In the genomic region with DNA sequence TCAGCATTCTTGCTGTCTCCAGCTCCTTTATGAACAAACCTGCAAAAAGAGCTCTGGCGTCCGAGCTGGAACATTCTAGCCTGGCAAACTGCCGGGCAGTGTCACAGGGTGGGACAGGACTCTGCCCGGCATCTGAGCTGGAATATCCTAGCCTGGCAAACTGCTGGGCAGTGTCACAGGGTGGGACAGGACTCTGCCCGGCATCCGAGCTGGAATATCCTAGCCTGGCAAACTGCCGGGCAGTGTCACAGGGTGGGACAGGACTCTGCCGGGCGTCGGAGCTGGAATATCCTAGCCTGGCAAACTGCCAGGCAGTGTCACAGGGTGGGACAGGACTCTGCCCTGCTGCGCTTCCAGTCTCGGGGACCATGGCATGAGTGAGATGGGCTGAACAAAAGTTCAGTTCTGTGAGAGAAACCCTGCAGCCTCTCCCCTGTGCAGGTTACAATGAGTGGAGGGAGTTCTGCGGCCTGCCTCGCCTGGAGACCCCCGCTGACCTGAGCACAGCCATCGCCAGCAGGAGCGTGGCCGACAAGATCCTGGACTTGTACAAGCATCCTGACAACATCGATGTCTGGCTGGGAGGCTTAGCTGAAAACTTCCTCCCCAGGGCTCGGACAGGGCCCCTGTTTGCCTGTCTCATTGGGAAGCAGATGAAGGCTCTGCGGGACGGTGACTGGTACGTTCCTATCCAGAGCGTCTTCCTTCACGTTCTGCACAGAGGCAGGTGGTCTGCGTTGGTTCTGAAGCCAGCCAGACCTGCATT, we compare ENCODE assay signal across 29 cellular contexts.
DNase-seq lines count a peak whose midpoint lies in the region; ATAC-seq and TF ChIP-seq lines count a peak whose summit lies in the region.
"Had no signal": no experiment of that assay in that cellular context is flagged by ENCODE, and none has a peak within 500 bp of the region (broad histone marks: within the 10 kb centered on the region; RNA-seq: fewer than 3 reads in every experiment).

No MANE protein-coding gene starts in this region.

- TF ChIP-seq CTCF in heart left ventricle (IDR thresholded peaks at IDR 0.05) = no peak

- WGBS in heart left ventricle, 4 donors = 44 to 71% (median 65%) methylated on average over 18 to 26 of the region's 26 CpGs

- DNase-seq in heart left ventricle (peak in 3 of 5 donors; percentile 10 to 48 (median 46)), Right ventricle myocardium inferior (ENCODE audit: missing footprints) (no peak), left colon (peak; percentile 39 to 76), sciatic nerve (ENCODE audit: low spot score) (peak; percentile 37), globus pallidus (ENCODE audit: low spot score) (no peak), NCI-H2196 (lab: John Stamatoyannopoulos, UW; ENCODE audit: unreplicated experiment) (no peak), SW480 (ENCODE audit: low spot score) (no peak), KG1 (lab: John Stamatoyannopoulos, UW) (no peak)
- DNase-seq: activated B cell treated with CpG ODN at 0.5 μM for 24 hours; activated CD4-positive, alpha-beta T cell treated with anti-CD3 and anti-CD28 coated beads, Interleukin-2, amount 50 U/mL, for 1 hour; activated naive CD4-positive, alpha-beta T cell treated with anti-CD3 and anti-CD28 coated beads, Interleukin-2, amount 50 U/mL, for 16 hours; AML-193; Calu3; CD4-positive, CD25-positive, alpha-beta regulatory T cell; DMS79 treated with DMSO at 0.1 percent for 48 hours; GDM1; naive thymus-derived CD8-positive, alpha-beta T cell; NCI-H446 treated with DMSO at 0.1 percent for 48 hours; NCI-H774; nucleus accumbens; stimulated activated naive CD4-positive, alpha-beta T cell had no signal

- peak in 1 of 2 donors; percentile 23 for TF ChIP-seq POLR2A in heart left ventricle (IDR thresholded peaks at IDR 0.05)

- intact Hi-C loops in heart left ventricle (cut with DNase I) = no loop called here
- intact Hi-C loops in Right ventricle myocardium inferior (cut with DNase I) = no loop called here
- intact Hi-C loops in left colon (cut with DNase I, micrococcal nuclease) = no loop called here
- intact Hi-C loops in sciatic nerve (cut with DNase I) = no loop called here

- peaks cover 0 to 2% (median 0%) of the 10 kb centered on the region in 9 donors for H3K27me3 ChIP-seq in heart left ventricle
- H3K27me3 ChIP-seq: hepatocyte, SJSA1 had no signal

- H3K27ac ChIP-seq in heart left ventricle = peak overlapping the region in 4 of 12 donors; percentile 11 to 60 (median 24)
- H3K27ac ChIP-seq: A549, dorsolateral prefrontal cortex, hepatocyte, SJSA1, skin epidermis had no signal

- no peaks in the 10 kb centered on the region for H3K4me1 ChIP-seq in heart left ventricle
- H3K4me1 ChIP-seq: A549, SJSA1 had no signal

- H3K4me3 ChIP-seq in heart left ventricle = no peak overlapping the region
- H3K4me3 ChIP-seq: A549, dorsolateral prefrontal cortex, hepatocyte, SJSA1, skin epidermis had no signal

- ATAC-seq in heart left ventricle (peak in 3 of 4 donors; percentile 21 to 56 (median 26)), Right ventricle myocardium inferior (no peak), left colon (peak; percentile 84), sciatic nerve (no peak)
- ATAC-seq: A549; activated T-helper 17 cell treated with anti-CD3 and anti-CD28 coated beads, Interleukin-2, amount 50 U/mL, for 72 hours; HCT116; naive thymus-derived CD8-positive, alpha-beta T cell; T-cell had no signal

- H3K9me3 ChIP-seq in heart left ventricle = no peaks in the 10 kb centered on the region
- H3K9me3 ChIP-seq: A549, SJSA1 had no signal

- H3K36me3 ChIP-seq in heart left ventricle = peaks cover 0 to 4% (median 0%) of the 10 kb centered on the region in 9 donors
- H3K36me3 ChIP-seq: SJSA1 had no signal

Comparison
In these comparisons a context has a peak if more than half of its experiments do, and no peak if none do; other contexts are left out.
1. ATAC-seq: peak in heart left ventricle (3 of 4) and left colon (single experiment); none in Right ventricle myocardium inferior (single experiment) and sciatic nerve (single experiment).
2. DNase-seq: peak in heart left ventricle (3 of 5), left colon (2 of 2) and sciatic nerve (single experiment); none in Right ventricle myocardium inferior (single experiment), globus pallidus (single experiment), NCI-H2196 (single experiment), SW480 (single experiment) and KG1 (single experiment).